Comparison of ENCODE assay signal across 25 cellular contexts in the genomic region with DNA sequence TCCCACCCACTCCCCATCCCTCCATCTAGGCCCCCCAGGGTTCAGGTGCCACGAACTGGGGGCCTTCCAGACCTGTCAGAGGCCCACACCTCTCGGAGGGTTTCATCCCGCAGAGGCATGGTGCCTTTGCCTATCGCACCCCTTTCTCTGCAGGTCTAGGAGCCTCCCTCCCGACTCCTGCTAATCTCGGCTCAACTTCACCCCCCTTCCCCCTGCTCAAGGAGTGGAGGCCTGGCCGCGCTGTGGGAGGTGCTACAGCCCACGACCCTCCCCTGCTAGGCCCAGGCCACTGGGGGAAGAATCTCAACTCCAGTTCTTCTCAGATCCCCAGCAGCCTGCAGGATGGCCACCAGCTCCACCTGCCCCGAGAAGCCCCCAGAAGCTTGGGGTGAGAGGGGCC. TPM values are rescaled to one million over a fixed set of nuclear protein-coding genes. Genes with fewer than 3 reads are reported as not detected.
DNase-seq lines count a peak whose midpoint lies in the region; ATAC-seq, FAIRE-seq and TF ChIP-seq lines count a peak whose summit lies in the region.
"Had no signal": no experiment of that assay in that cellular context is flagged by ENCODE, and none has a peak within 500 bp of the region (broad histone marks: within the 10 kb centered on the region; RNA-seq: fewer than 3 reads in every experiment).

A gene (minus strand): TSS at position 157 of the 400 bp plus-strand sequence. CDS start 38 bp downstream, at position 119.

- H3K9me2 ChIP-seq in hepatocyte (replicated peaks; ENCODE audit: insufficient read depth): no peaks in the 10 kb centered on the region

- TF ChIP-seq CTCF in D721Med (IDR thresholded peaks at IDR 0.05; ENCODE audit: insufficient read depth, missing control alignments): no peak
- TF ChIP-seq CTCF in hepatocyte (IDR thresholded peaks at IDR 0.05; ENCODE audit: poor library complexity): no peak
- no peak for TF ChIP-seq CTCF in ovary (IDR thresholded peaks at IDR 0.05)

- H3K4me3 Mint-ChIP-seq in naive thymus-derived CD4-positive, alpha-beta T cell: peak within 1 kb of the TSS in 3 of 10 donors; percentile 32 to 57 (median 43)
- H3K4me3 Mint-ChIP-seq: activated B cell treated with CpG ODN at 0.5 μM for 24 hours; activated CD4-positive, alpha-beta memory T cell treated with anti-CD3 and anti-CD28 coated beads, Interleukin-2, amount 10 ng/mL, durations not matched to agents 7 days and 5 days; activated naive CD4-positive, alpha-beta T cell treated with anti-CD3 and anti-CD28 coated beads, Interleukin-2, amount 50 U/mL, for 24 hours; CD8-positive, alpha-beta memory T cell had no signal

- POLR2A ChIA-PET in naive thymus-derived CD4-positive, alpha-beta T cell (lab: Charles Lee): no interaction called here

- no peak for TF ChIP-seq EP300 in ovary (IDR thresholded peaks at IDR 0.05)

- no peak within 1 kb of the TSS for H3K27ac Mint-ChIP-seq in naive thymus-derived CD4-positive, alpha-beta T cell
- H3K27ac Mint-ChIP-seq: activated B cell treated with CpG ODN at 0.5 μM for 24 hours; activated CD4-positive, alpha-beta memory T cell treated with anti-CD3 and anti-CD28 coated beads, Interleukin-2, amount 10 ng/mL, durations not matched to agents 7 days and 5 days; activated naive CD4-positive, alpha-beta T cell treated with anti-CD3 and anti-CD28 coated beads, Interleukin-2, amount 50 U/mL, for 24 hours; IgD-negative memory B cell; progenitor cell of endocrine pancreas had no signal

- H3K9me3 ChIP-seq in hepatocyte (ENCODE audit: low read depth): no peaks in the 10 kb centered on the region
- H3K9me3 ChIP-seq in ovary: no peaks in the 10 kb centered on the region
- H3K9me3 ChIP-seq in naive thymus-derived CD4-positive, alpha-beta T cell (ENCODE audit: control insufficient read depth in 2 of 3, low read length in 3 of 3): no peaks in the 10 kb centered on the region
- H3K9me3 ChIP-seq: colonic mucosa, spleen, tibial artery had no signal

- H2AFZ ChIP-seq in hepatocyte: no peak within 1 kb of the TSS

- CTCF ChIA-PET in naive thymus-derived CD4-positive, alpha-beta T cell (lab: Charles Lee): no interaction called here

- H3K4me1 ChIP-seq in hepatocyte (ENCODE audit: insufficient read depth): no peaks in the 10 kb centered on the region
- H3K4me1 ChIP-seq in ovary (ENCODE audit: insufficient read depth): peaks cover 1% of the 10 kb centered on the region
- no peaks in the 10 kb centered on the region for H3K4me1 ChIP-seq in naive thymus-derived CD4-positive, alpha-beta T cell (ENCODE audit: control insufficient read depth in 2 of 2, insufficient read depth in 2 of 2, low read length in 2 of 2)
- H3K4me1 ChIP-seq: colonic mucosa had no signal

- WGBS in hepatocyte (ENCODE audit: low lambda C conversion rate, missing lambda C conversion rate): 77% methylated on average over 10 of the region's 10 CpGs
- 87 to 94% (median 89%) methylated on average over 10 of the region's 10 CpGs for WGBS in ovary, 3 donors

- peaks cover 0 to 11% (median 0%) of the 10 kb centered on the region in 7 donors for H3K4me1 Mint-ChIP-seq in naive thymus-derived CD4-positive, alpha-beta T cell
- H3K4me1 Mint-ChIP-seq: activated CD4-positive, alpha-beta memory T cell treated with anti-CD3 and anti-CD28 coated beads, Interleukin-2, amount 10 ng/mL, durations not matched to agents 7 days and 5 days; activated naive CD4-positive, alpha-beta T cell treated with anti-CD3 and anti-CD28 coated beads, Interleukin-2, amount 50 U/mL, for 24 hours; IgD-negative memory B cell had no signal

- no peak for TF ChIP-seq POLR2A in ovary (IDR thresholded peaks at IDR 0.05)

- no peaks in the 10 kb centered on the region for H3K27me3 ChIP-seq in hepatocyte
- H3K27me3 ChIP-seq in ovary: no peaks in the 10 kb centered on the region
- peaks cover 0 to 3% of the 10 kb centered on the region in 2 donors for H3K27me3 ChIP-seq in naive thymus-derived CD4-positive, alpha-beta T cell (ENCODE audit: control insufficient read depth in 2 of 2, insufficient read depth in 2 of 2, low read length in 2 of 2)

- H3K9me3 Mint-ChIP-seq in naive thymus-derived CD4-positive, alpha-beta T cell: peaks cover 0 to 1% (median 0%) of the 10 kb centered on the region in 11 donors
- H3K9me3 Mint-ChIP-seq: activated B cell treated with CpG ODN at 0.5 μM for 24 hours; activated CD4-positive, alpha-beta memory T cell treated with anti-CD3 and anti-CD28 coated beads, Interleukin-2, amount 10 ng/mL, durations not matched to agents 7 days and 5 days; activated naive CD4-positive, alpha-beta T cell treated with anti-CD3 and anti-CD28 coated beads, Interleukin-2, amount 50 U/mL, for 24 hours; CD8-positive, alpha-beta memory T cell; IgD-negative memory B cell had no signal

- H3K4me3 ChIP-seq in hepatocyte (no peak within 1 kb of the TSS), ovary (peak within 1 kb of the TSS; percentile 4)
- H3K4me3 ChIP-seq in naive thymus-derived CD4-positive, alpha-beta T cell (ENCODE audit: low read length): no peak within 1 kb of the TSS
- H3K4me3 ChIP-seq: colonic mucosa, tibial artery had no signal

- no peaks in the 10 kb centered on the region for H3K36me3 Mint-ChIP-seq in naive thymus-derived CD4-positive, alpha-beta T cell
- H3K36me3 Mint-ChIP-seq: activated naive CD4-positive, alpha-beta T cell treated with anti-CD3 and anti-CD28 coated beads, Interleukin-2, amount 50 U/mL, for 24 hours; IgD-negative memory B cell had no signal

- peak; percentile 91 for DNase-seq in D721Med (ENCODE audit: insufficient read length, low spot score)
- DNase-seq in NCI-H82 treated with DMSO at 0.1 percent for 48 hours (lab: John Stamatoyannopoulos, UW; ENCODE audit: unreplicated experiment): peak; percentile 78
- DNase-seq in hepatocyte (ENCODE audit: low spot score): no peak
- DNase-seq in ovary: no peak
- no peak for DNase-seq in naive thymus-derived CD4-positive, alpha-beta T cell
- DNase-seq in NCI-H2081 treated with DMSO at 0.1 percent for 48 hours (lab: John Stamatoyannopoulos, UW): no peak
- DNase-seq: activated B cell treated with CpG ODN at 0.5 μM for 24 hours; activated CD4-positive, alpha-beta memory T cell treated with anti-CD3 and anti-CD28 coated beads, Interleukin-2, amount 10 ng/mL, durations not matched to agents 7 days and 5 days; activated T-cell treated with anti-CD3 and anti-CD28 coated beads, Interleukin-2, amount 50 U/mL, for 48 hours; CD8-positive, alpha-beta memory T cell; colonic mucosa; DMS79 treated with DMSO at 0.1 percent for 48 hours; NCI-H1930; NCI-H510A; SIG-M5; spleen; tibial artery had no signal

- no peaks in the 10 kb centered on the region for H4K20me1 ChIP-seq in hepatocyte (ENCODE audit: insufficient read depth, poor library complexity, severe bottlenecking)

- peak within 1 kb of the TSS; percentile 46 for H3K4me2 ChIP-seq in hepatocyte

- intact Hi-C loops in ovary (cut with DNase I): no loop called here
- intact Hi-C loops in naive thymus-derived CD4-positive, alpha-beta T cell (cut with micrococcal nuclease): no loop called here

- H3K36me3 ChIP-seq in hepatocyte (replicated peaks; ENCODE audit: insufficient read depth, low read depth): no peaks in the 10 kb centered on the region
- no peaks in the 10 kb centered on the region for H3K36me3 ChIP-seq in ovary
- no peaks in the 10 kb centered on the region for H3K36me3 ChIP-seq in naive thymus-derived CD4-positive, alpha-beta T cell (ENCODE audit: control insufficient read depth in 2 of 3, insufficient read depth in 3 of 3, low read length in 3 of 3)
- H3K36me3 ChIP-seq: colonic mucosa, spleen, tibial artery had no signal

- peaks cover 0 to 48% (median 12%) of the 10 kb centered on the region in 5 donors for H3K27me3 Mint-ChIP-seq in naive thymus-derived CD4-positive, alpha-beta T cell

- FAIRE-seq in D721Med (lab: Jason Lieb, UNC): no peak

- H3K27ac ChIP-seq in hepatocyte: no peak within 1 kb of the TSS
- H3K27ac ChIP-seq in ovary: no peak within 1 kb of the TSS
- no peak within 1 kb of the TSS for H3K27ac ChIP-seq in naive thymus-derived CD4-positive, alpha-beta T cell (ENCODE audit: low read depth, low read length)
- H3K27ac ChIP-seq: colonic mucosa, spleen, tibial artery had no signal

- H3K79me2 ChIP-seq in hepatocyte: no peaks in the 10 kb centered on the region

- ATAC-seq in naive thymus-derived CD4-positive, alpha-beta T cell: no peak
- ATAC-seq in HG02885 (IDR thresholded peaks at IDR 0.05; ENCODE audit: poor library complexity, unreplicated experiment): no peak
- no peak for ATAC-seq in HG02870 (IDR thresholded peaks at IDR 0.05; ENCODE audit: unreplicated experiment)

RNA-seq across cellular contexts. Expression of the gene that starts here (rescaled TPM):
- total RNA-seq in hepatocyte (not detected in 2 replicates), ovary (1 to 10 TPM in 1 of 7 donors, under 1 TPM in 3, not detected in 3; 0.17 to 1.1 (median 0.62) TPM)
- polyA plus RNA-seq in hepatocyte (0.39 and 1.3 TPM in 2 replicates), ovary (under 1 TPM; 0.27 to 0.50 TPM)
- total RNA-seq in naive thymus-derived CD4-positive, alpha-beta T cell: not detected
- not detected for polyA plus RNA-seq in naive thymus-derived CD4-positive, alpha-beta T cell
- total RNA-seq: activated B cell treated with CpG ODN at 0.5 μM for 24 hours; activated CD4-positive, alpha-beta memory T cell treated with anti-CD3 and anti-CD28 coated beads, Interleukin-2, amount 10 ng/mL, durations not matched to agents 7 days and 5 days; CD8-positive, alpha-beta memory T cell; colonic mucosa; fibroblast of villous mesenchyme; liver; spleen; T-helper 2 cell treated with Interferon-gamma antibody and Interleukin-4, amounts not matched to agents 100 ng/mL and 5 ng/mL, for 36 hours had no signal
- polyA plus RNA-seq: CD8-positive, alpha-beta memory T cell; IgD-negative memory B cell; liver had no signal

Comparison
In these comparisons a context has a peak if more than half of its experiments do, and no peak if none do; other contexts are left out.
1. DNase-seq: peak in D721Med (single experiment) and NCI-H82 treated with DMSO at 0.1 percent for 48 hours (single experiment); none in hepatocyte (single experiment), ovary (0 of 5), naive thymus-derived CD4-positive, alpha-beta T cell (0 of 9) and NCI-H2081 treated with DMSO at 0.1 percent for 48 hours (single experiment).